In the genomic region with DNA sequence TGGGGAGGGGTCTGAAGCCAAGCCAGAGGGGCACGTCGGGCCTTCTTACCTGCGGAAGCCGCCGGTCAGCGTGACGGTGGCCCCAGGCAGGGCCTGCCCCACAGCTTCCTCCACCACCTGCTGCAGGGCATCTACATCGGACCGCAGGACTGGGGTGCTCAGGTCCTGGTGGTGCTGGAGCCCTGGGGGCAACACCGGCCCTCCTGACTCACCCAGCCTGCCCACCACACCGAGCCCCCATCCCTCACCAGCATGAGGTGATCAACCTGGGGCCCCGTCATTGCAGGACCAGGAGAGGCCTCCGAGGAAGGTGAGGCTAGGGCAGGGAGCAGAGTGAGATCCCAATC, we compare ENCODE assay signal across 9 cellular contexts. TPM values are rescaled to one million over a fixed set of nuclear protein-coding genes. Genes with fewer than 3 reads are reported as not detected.
A peak's percentile ranks its signal among the peaks of the same experiment; 100 is the strongest.
DNase-seq lines count a peak whose midpoint lies in the region; TF ChIP-seq lines count a peak whose summit lies in the region.
"Had no signal": no experiment of that assay in that cellular context is flagged by ENCODE, and none has a peak within 500 bp of the region (broad histone marks: within the 10 kb centered on the region; RNA-seq: fewer than 3 reads in every experiment).

No MANE protein-coding gene starts in this region.

- intact Hi-C loops in colonic mucosa (cut with DNase I) (no loop called here), A673 (cut with micrococcal nuclease; ENCODE audit: unreplicated experiment) (loop anchor here (5.0 kb wide), 1 partner anchor 123 kb away; no protein-coding TSS in a partner anchor)

- H3K4me1 ChIP-seq in GM23248 (ENCODE audit: insufficient read depth) (peaks cover 36% of the 10 kb centered on the region), colonic mucosa (peaks cover 30% of the 10 kb centered on the region), parathyroid adenoma (no peaks in the 10 kb centered on the region), A673 (ENCODE audit: insufficient read depth, low read length, poor library complexity, severe bottlenecking) (no peaks in the 10 kb centered on the region)

- BruUV-seq in A673 (replicated peaks; lab: Mats Ljungman, UMichigan), result no TSS peak

- H3K27ac ChIP-seq in 22Rv1, result peak overlapping the region; percentile 72
- H3K27ac ChIP-seq in GM23248, result peak overlapping the region; percentile 69
- peak overlapping the region; percentile 89 for H3K27ac ChIP-seq in colonic mucosa
- H3K27ac ChIP-seq in parathyroid adenoma, result peak overlapping the region; percentile 32
- no peak overlapping the region for H3K27ac ChIP-seq in A673 (ENCODE audit: low read depth, low read length, poor library complexity, severe bottlenecking)

- CTCF ChIA-PET in A673 (lab: Charles Lee), result no interaction called here

- POLR2A ChIA-PET in A673 (lab: Charles Lee; ENCODE audit: low non-redundant PET), result no interaction called here

- no peak for TF ChIP-seq CTCF in 22Rv1 (IDR thresholded peaks at IDR 0.05)
- TF ChIP-seq CTCF in colonic mucosa (IDR thresholded peaks at IDR 0.05), result no peak
- no peak for TF ChIP-seq CTCF in parathyroid adenoma (IDR thresholded peaks at IDR 0.05)
- TF ChIP-seq CTCF in A673 (conservative IDR thresholded peaks at IDR 0.05; ENCODE audit: low read depth, low read length), result no peak

- no peaks in the 10 kb centered on the region for H3K9me3 ChIP-seq in GM23248 (ENCODE audit: low read depth)
- H3K9me3 ChIP-seq in colonic mucosa, result no peaks in the 10 kb centered on the region
- no peaks in the 10 kb centered on the region for H3K9me3 ChIP-seq in parathyroid adenoma (ENCODE audit: control insufficient read depth, low read length)
- no peaks in the 10 kb centered on the region for H3K9me3 ChIP-seq in A673 (ENCODE audit: low read depth, low read length, poor library complexity, severe bottlenecking)

- DNase-seq in GM23248 (no peak), colonic mucosa (no peak), NCI-H748 (lab: John Stamatoyannopoulos, UW; ENCODE audit: unreplicated experiment) (no peak), A673 (ENCODE audit: low spot score) (no peak), superior temporal gyrus (ENCODE audit: extremely low spot score) (no peak), dermis blood vessel endothelial cell (no peak)
- DNase-seq: NCI-H1092 had no signal

- H3K27me3 ChIP-seq in GM23248 (replicated peaks; ENCODE audit: insufficient read depth), result no peaks in the 10 kb centered on the region
- no peaks in the 10 kb centered on the region for H3K27me3 ChIP-seq in colonic mucosa
- no peaks in the 10 kb centered on the region for H3K27me3 ChIP-seq in parathyroid adenoma (ENCODE audit: control insufficient read depth, insufficient read depth, low read length)
- H3K27me3 ChIP-seq in A673 (replicated peaks; ENCODE audit: insufficient read depth, low read depth, low read length, poor library complexity), result no peaks in the 10 kb centered on the region

- no peaks in the 10 kb centered on the region for H4K20me1 ChIP-seq in GM23248 (ENCODE audit: insufficient read depth)

- no peak overlapping the region for H3K4me3 ChIP-seq in GM23248
- no peak overlapping the region for H3K4me3 ChIP-seq in colonic mucosa
- no peak overlapping the region for H3K4me3 ChIP-seq in parathyroid adenoma (ENCODE audit: low read depth, low read length)
- no peak overlapping the region for H3K4me3 ChIP-seq in A673 (ENCODE audit: low read depth, low read length, poor library complexity, severe bottlenecking)

- H3K36me3 ChIP-seq in GM23248 (ENCODE audit: low read depth) (no peaks in the 10 kb centered on the region; the same call in 1 of the 2 replicates), colonic mucosa (peaks cover 18% of the 10 kb centered on the region), parathyroid adenoma (ENCODE audit: control insufficient read depth, insufficient read depth, low read length) (no peaks in the 10 kb centered on the region), A673 (ENCODE audit: insufficient read depth, low read length, poor library complexity, severe bottlenecking) (peaks cover 27% of the 10 kb centered on the region)

- no peak overlapping the region for H2AFZ ChIP-seq in GM23248
- no peak overlapping the region for H2AFZ ChIP-seq in parathyroid adenoma

- in situ Hi-C loops in GM23248 (cut with MboI), result loop anchor here (10.0 kb wide), 1 partner anchor 120 kb away; no protein-coding TSS in a partner anchor

- H3F3A ChIP-seq in GM23248 (ENCODE audit: insufficient read depth), result peaks cover 54% of the 10 kb centered on the region

- 94 to 95% methylated on average over 13 of the region's 13 CpGs for WGBS in GM23248 (ENCODE audit: low coverage in 1 of 2, low lambda C conversion rate in 2 of 2, missing lambda C conversion rate in 2 of 2), 2 experiments

- H3K4me2 ChIP-seq in GM23248 (ENCODE audit: unreplicated experiment) (no peak overlapping the region), parathyroid adenoma (ENCODE audit: low read length) (no peak overlapping the region)

- no peaks in the 10 kb centered on the region for H3K9me2 ChIP-seq in GM23248 (ENCODE audit: insufficient read depth)

- H3K79me2 ChIP-seq in GM23248 (ENCODE audit: insufficient read depth), result no peaks in the 10 kb centered on the region; the same call in 1 of the 2 replicates
- no peaks in the 10 kb centered on the region for H3K79me2 ChIP-seq in parathyroid adenoma

- H3K9ac ChIP-seq in GM23248 (peak overlapping the region; percentile 68), colonic mucosa (ENCODE audit: low read depth in 2 of 2, low read length in 2 of 2) (peak overlapping the region; percentile 38 to 64), parathyroid adenoma (no peak overlapping the region)

RNA-seq across cellular contexts. Expression of gene POLM, which starts 8.0 kb away (rescaled TPM):
- total RNA-seq in GM23248 (2014; rRNA removed; shearing (Covaris generic)), result 13.9 and 20.3 TPM in 2 replicates
- 10.7 and 12.9 TPM in 2 replicates for polyA plus RNA-seq in GM23248 (2016; fragmentation: Nextera tagmentation; extraction: Ambion mirVana)
- total RNA-seq in colonic mucosa, result 10 to 100 TPM; 17.2 to 25.9 TPM
- total RNA-seq in A673 (2021), result 9.6 and 12.8 TPM in 2 replicates
- total RNA-seq in dermis blood vessel endothelial cell, result 13.9 and 16.2 TPM in 2 replicates

RNA-seq across cellular contexts. Expression of gene PGAM2, which starts 9.0 kb away (rescaled TPM):
- not detected in 2 replicates for total RNA-seq in GM23248 (2014; rRNA removed; shearing (Covaris generic))
- not detected in 2 replicates for polyA plus RNA-seq in GM23248 (2016; fragmentation: Nextera tagmentation; extraction: Ambion mirVana)
- total RNA-seq in colonic mucosa (under 1 TPM; 0.29 to 0.52 TPM), A673 (2021) (not detected in 2 replicates), dermis blood vessel endothelial cell (0.19 and 0.51 TPM in 2 replicates)

RNA-seq across cellular contexts. Expression of gene DBNL, which starts 29.8 kb away (rescaled TPM):
- 175 and 196 TPM in 2 replicates for total RNA-seq in GM23248 (2014; rRNA removed; shearing (Covaris generic))
- 145 and 163 TPM in 2 replicates for polyA plus RNA-seq in GM23248 (2016; fragmentation: Nextera tagmentation; extraction: Ambion mirVana)
- 100 to 1,000 TPM in 1 of 2 donors, 10 to 100 TPM in 1; 81.4 to 106 TPM for total RNA-seq in colonic mucosa
- total RNA-seq in A673 (2021), result 64.5 and 74.4 TPM in 2 replicates
- 153 and 182 TPM in 2 replicates for total RNA-seq in dermis blood vessel endothelial cell

RNA-seq across cellular contexts. Expression of gene AEBP1, which starts 29.8 kb away (rescaled TPM):
- 53.0 and 63.2 TPM in 2 replicates for total RNA-seq in GM23248 (2014; rRNA removed; shearing (Covaris generic))
- polyA plus RNA-seq in GM23248 (2016; fragmentation: Nextera tagmentation; extraction: Ambion mirVana), result 46.6 and 47.0 TPM in 2 replicates
- 10 to 100 TPM; 21.4 to 30.4 TPM for total RNA-seq in colonic mucosa
- 30.1 and 31.8 TPM in 2 replicates for total RNA-seq in A673 (2021)
- total RNA-seq in dermis blood vessel endothelial cell, result 12.9 and 40.4 TPM in 2 replicates

RNA-seq across cellular contexts. Expression of gene POLD2, which starts 49.0 kb away (rescaled TPM):
- total RNA-seq in GM23248 (2014; rRNA removed; shearing (Covaris generic)), result 100 and 107 TPM in 2 replicates
- polyA plus RNA-seq in GM23248 (2016; fragmentation: Nextera tagmentation; extraction: Ambion mirVana), result 164 and 166 TPM in 2 replicates
- total RNA-seq in colonic mucosa (100 to 1,000 TPM in 1 of 2 donors, 10 to 100 TPM in 1; 54.8 to 161 TPM), A673 (2021) (252 TPM in 2 replicates), dermis blood vessel endothelial cell (44.4 and 89.1 TPM in 2 replicates)
